9 cellular contexts compared by ENCODE assay signal in the genomic region with DNA sequence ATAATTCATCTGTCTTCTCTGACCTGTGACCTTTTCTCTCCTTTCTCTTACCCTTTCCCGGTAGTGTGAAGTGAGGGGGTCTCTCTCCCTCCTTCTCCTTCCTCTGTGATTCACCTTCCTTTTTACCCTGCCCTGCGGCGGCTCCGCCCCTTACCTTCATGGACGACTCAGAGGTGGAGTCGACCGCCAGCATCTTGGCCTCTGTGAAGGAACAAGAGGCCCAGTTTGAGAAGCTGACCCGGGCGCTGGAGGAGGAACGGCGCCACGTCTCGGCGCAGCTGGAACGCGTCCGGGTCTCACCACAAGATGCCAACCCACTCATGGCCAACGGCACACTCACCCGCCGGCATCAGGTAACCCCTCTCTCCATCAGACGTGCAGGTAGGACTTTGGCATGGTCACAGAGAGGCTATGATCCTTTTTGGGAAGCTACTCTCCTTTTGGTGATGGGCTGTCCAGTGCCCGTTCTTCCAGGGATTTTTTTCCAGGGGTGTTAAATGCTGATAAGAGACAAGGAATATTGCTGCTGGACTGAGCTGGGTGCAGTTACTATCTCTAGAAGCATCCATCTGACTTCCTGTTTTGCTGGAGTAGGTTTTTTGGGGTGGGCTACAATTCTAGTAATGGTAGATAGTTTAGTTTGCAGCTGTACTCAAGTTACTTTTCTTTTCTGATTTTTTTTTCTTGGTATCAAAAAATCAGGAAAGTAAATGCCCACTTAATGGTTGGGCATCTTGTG. TPM values are rescaled to one million over a fixed set of nuclear protein-coding genes. Genes with fewer than 3 reads are reported as not detected.
A peak's percentile ranks its signal among the peaks of the same experiment; 100 is the strongest.
DNase-seq lines count a peak whose midpoint lies in the region; ATAC-seq, FAIRE-seq and TF ChIP-seq lines count a peak whose summit lies in the region.
"Had no signal": no experiment of that assay in that cellular context is flagged by ENCODE, and none has a peak within 500 bp of the region (broad histone marks: within the 10 kb centered on the region; RNA-seq: fewer than 3 reads in every experiment).

No MANE protein-coding gene starts in this region.

- H3K9me2 ChIP-seq in PC-9 (ENCODE audit: insufficient read depth) = no peaks in the 10 kb centered on the region

- no peak overlapping the region for H3K4me3 ChIP-seq in PC-9
- no peak overlapping the region for H3K4me3 ChIP-seq in endothelial cell of umbilical vein (replicated peaks in 1 of 3; ENCODE audit: insufficient read depth in 1 of 3, low read depth in 1 of 3, low read length in 3 of 3)
- no peak overlapping the region for H3K4me3 ChIP-seq in small intestine (ENCODE audit: low read depth in 1 of 2, low read length in 2 of 2)

- peak overlapping the region; percentile 26; the same call in 1 of the 2 replicates for H3K4me2 ChIP-seq in PC-9
- H3K4me2 ChIP-seq in endothelial cell of umbilical vein (ENCODE audit: insufficient read depth, low read length) = peak overlapping the region; percentile 41

- H3K27ac ChIP-seq in PC-9 (peak overlapping the region; percentile 49), endothelial cell of umbilical vein (ENCODE audit: insufficient read depth, low read depth, low read length) (peak overlapping the region; percentile 55), small intestine (ENCODE audit: low read depth in 1 of 2, low read length in 1 of 2) (peak overlapping the region; percentile 75 to 80)

- TF ChIP-seq POLR2A in endothelial cell of umbilical vein (IDR thresholded peaks at IDR 0.05; ENCODE audit: low read depth, low read length) = no peak

- peaks cover 22% of the 10 kb centered on the region for H3F3A ChIP-seq in PC-9 (ENCODE audit: insufficient read depth, low read depth)

- BruUV-seq in PC-9 (replicated peaks; lab: Mats Ljungman, UMichigan) (no TSS peak), endothelial cell of umbilical vein (replicated peaks; lab: Mats Ljungman, UMichigan) (no TSS peak)

- no peak overlapping the region for H2AFZ ChIP-seq in PC-9
- no peak overlapping the region for H2AFZ ChIP-seq in endothelial cell of umbilical vein (ENCODE audit: low read depth, low read length)

- no peaks in the 10 kb centered on the region for H3K27me3 ChIP-seq in PC-9 (ENCODE audit: insufficient read depth, low read depth)
- no peaks in the 10 kb centered on the region for H3K27me3 ChIP-seq in endothelial cell of umbilical vein (ENCODE audit: control insufficient read depth in 2 of 2, insufficient read depth in 2 of 2, low read length in 2 of 2)
- no peaks in the 10 kb centered on the region for H3K27me3 ChIP-seq in small intestine (ENCODE audit: control insufficient read depth in 2 of 2, insufficient read depth in 2 of 2, low read length in 2 of 2)

- H4K20me1 ChIP-seq in PC-9 (ENCODE audit: insufficient read depth) = peaks cover 3% of the 10 kb centered on the region; the same call in 1 of the 2 replicates
- peaks cover 9% of the 10 kb centered on the region for H4K20me1 ChIP-seq in endothelial cell of umbilical vein (replicated peaks; ENCODE audit: control insufficient read depth, extremely low read depth, insufficient read depth, low read length)

- H3K9me1 ChIP-seq in endothelial cell of umbilical vein (replicated peaks; ENCODE audit: control insufficient read depth, extremely low read depth, insufficient read depth, low read length) = no peaks in the 10 kb centered on the region

- H3K9me3 ChIP-seq in PC-9 (ENCODE audit: insufficient read depth, low read depth) (no peaks in the 10 kb centered on the region), endothelial cell of umbilical vein (replicated peaks; ENCODE audit: control insufficient read depth, insufficient read depth, low read length) (no peaks in the 10 kb centered on the region), small intestine (ENCODE audit: control insufficient read depth, low read depth) (no peaks in the 10 kb centered on the region)

- FAIRE-seq in endothelial cell of umbilical vein (lab: Jason Lieb, UNC) (no peak), small intestine (lab: Jason Lieb, UNC) (no peak)

- DNase-seq in PC-9 (no peak), endothelial cell of umbilical vein (ENCODE audit: low read depth, low spot score) (no peak), small intestine (no peak), SIG-M5 (lab: John Stamatoyannopoulos, UW) (no peak)

- H3K36me3 ChIP-seq in PC-9 (ENCODE audit: low read depth) (peaks cover 71% of the 10 kb centered on the region), endothelial cell of umbilical vein (ENCODE audit: control insufficient read depth in 2 of 2, extremely low read depth in 1 of 2, insufficient read depth in 2 of 2, low read length in 2 of 2) (peaks cover 9 to 13% of the 10 kb centered on the region in 2 experiments), small intestine (ENCODE audit: control insufficient read depth in 2 of 2, insufficient read depth in 2 of 2, low read length in 2 of 2) (peaks cover 5 to 12% of the 10 kb centered on the region in 2 donors)

- H3K79me2 ChIP-seq in PC-9 (ENCODE audit: low read depth) = peaks cover 100% of the 10 kb centered on the region
- H3K79me2 ChIP-seq in endothelial cell of umbilical vein (ENCODE audit: control insufficient read depth, insufficient read depth, low read length) = peaks cover 95% of the 10 kb centered on the region

- CTCF ChIA-PET in PC-9 (lab: Charles Lee) = interaction anchor here (1.0 kb wide), 1 partner anchor 27 kb away, joined by 3 read pairs; no protein-coding TSS in a partner anchor
- CTCF ChIA-PET in endothelial cell of umbilical vein (lab: Charles Lee) = interaction anchor here (0.7 to 2.4 kb wide), 4 partner anchors 9 to 43 kb away, joined by 3 to 13 read pairs (median 6); a partner anchor contains a TSS

- H3K9ac ChIP-seq in endothelial cell of umbilical vein (replicated peaks; ENCODE audit: extremely low read depth, insufficient read depth, low read length) = no peak overlapping the region

- ATAC-seq in GM18502 (IDR thresholded peaks at IDR 0.05; ENCODE audit: poor library complexity, unreplicated experiment) = peak; percentile 1
- ATAC-seq in GM21360 (IDR thresholded peaks at IDR 0.05; ENCODE audit: unreplicated experiment) = no peak
- ATAC-seq in HG03457 (IDR thresholded peaks at IDR 0.05; ENCODE audit: unreplicated experiment) = no peak
- ATAC-seq: SK-N-SH treated with all-trans-retinoic acid at 6 μM for 48 hours had no signal

- 87 to 88% (median 88%) methylated on average over 22 of the region's 22 CpGs for WGBS in small intestine, 3 donors

- dilution Hi-C loops in endothelial cell of umbilical vein (cut with MboI; ENCODE audit: extremely low pct_ligation_motif_present, low sequenced_read_pairs) = no loop called here

- POLR2A ChIA-PET in PC-9 (lab: Charles Lee; ENCODE audit: unreplicated experiment) (no interaction called here), endothelial cell of umbilical vein (lab: Charles Lee) (interaction anchor here (1.6 kb wide), 1 partner anchor 13 kb away, joined by 6 read pairs; no protein-coding TSS in a partner anchor)

- intact Hi-C loops in PC-9 (cut with micrococcal nuclease; ENCODE audit: unreplicated experiment) = no loop called here
- intact Hi-C loops in endothelial cell of umbilical vein (cut with micrococcal nuclease) = loop anchor here (2.0 kb wide), 1 partner anchor 13 kb away; no protein-coding TSS in a partner anchor

- TF ChIP-seq CTCF in PC-9 (conservative IDR thresholded peaks at IDR 0.05) (no peak), endothelial cell of umbilical vein (IDR thresholded peaks at IDR 0.05; ENCODE audit: extremely low read depth in 1 of 2, insufficient read depth in 1 of 2, low read depth in 1 of 2, low read length in 2 of 2) (no peak)

- peaks cover 60% of the 10 kb centered on the region for H3K4me1 ChIP-seq in PC-9 (replicated peaks; ENCODE audit: insufficient read depth)
- peaks cover 33% of the 10 kb centered on the region for H3K4me1 ChIP-seq in endothelial cell of umbilical vein (ENCODE audit: control insufficient read depth, extremely low read depth, insufficient read depth, low read length)
- H3K4me1 ChIP-seq in small intestine (ENCODE audit: control insufficient read depth in 2 of 2, insufficient read depth in 1 of 2, low read depth in 1 of 2, low read length in 1 of 2) = peaks cover 24 to 46% of the 10 kb centered on the region in 2 donors

TF ChIP-seq in endothelial cell of umbilical vein, 7 proteins besides CTCF, POLR2A, EP300 and RAD21 (continues in another document):
- no peak for TF ChIP-seq EZH2 (IDR thresholded peaks at IDR 0.05; ENCODE audit: borderline replicate concordance, low read depth, low read length, severe bottlenecking)

RNA-seq across cellular contexts. Expression of a gene that starts 29.9 kb away (rescaled TPM):
- 340 and 413 TPM in 2 replicates for total RNA-seq in PC-9 (2021)
- total RNA-seq in endothelial cell of umbilical vein = 268 and 285 TPM in 2 replicates
- 132 and 152 TPM in 2 replicates for polyA plus RNA-seq in endothelial cell of umbilical vein
- polyA plus RNA-seq in endothelial cell of umbilical vein (2011; cell fraction: cytosol; rRNA removed) = 127 TPM in 2 replicates
- 222 and 251 TPM in 2 replicates for polyA plus RNA-seq in endothelial cell of umbilical vein (2011; cell fraction: nucleus; rRNA removed)
- polyA plus RNA-seq in endothelial cell of umbilical vein (2012) = 181 and 184 TPM in 2 replicates
- 814 and 870 TPM in 2 replicates for polyA minus RNA-seq in endothelial cell of umbilical vein
- 56.8 TPM for polyA minus RNA-seq in endothelial cell of umbilical vein (2011; cell fraction: cytosol; rRNA and poly(A)+ RNA removed)
- polyA minus RNA-seq in endothelial cell of umbilical vein (2011; cell fraction: nucleus; rRNA and poly(A)+ RNA removed) = 301 and 360 TPM in 2 replicates
- polyA plus RNA-seq in small intestine = 100 to 1,000 TPM in 1 of 3 donors, 10 to 100 TPM in 2; 62.2 to 148 (median 89.7) TPM

RNA-seq across cellular contexts. Expression of a gene that starts 39.9 kb away (rescaled TPM):
- not detected in 2 replicates for total RNA-seq in PC-9 (2021)
- total RNA-seq in endothelial cell of umbilical vein = not detected in 2 replicates
- not detected in 2 replicates for polyA plus RNA-seq in endothelial cell of umbilical vein
- not detected in 2 replicates for polyA plus RNA-seq in endothelial cell of umbilical vein (2011; cell fraction: cytosol; rRNA removed)
- polyA plus RNA-seq in endothelial cell of umbilical vein (2011; cell fraction: nucleus; rRNA removed) = not detected in 2 replicates
- polyA plus RNA-seq in endothelial cell of umbilical vein (2012) = 0.07 TPM in 1 of 2 replicates, not detected in the other
- not detected in 2 replicates for polyA minus RNA-seq in endothelial cell of umbilical vein
- polyA minus RNA-seq in endothelial cell of umbilical vein (2011; cell fraction: cytosol; rRNA and poly(A)+ RNA removed) = not detected
- not detected in 2 replicates for polyA minus RNA-seq in endothelial cell of umbilical vein (2011; cell fraction: nucleus; rRNA and poly(A)+ RNA removed)
- not detected for polyA plus RNA-seq in small intestine
- total RNA-seq: M059J had no signal

RNA-seq across cellular contexts. Expression of a gene that starts 50.2 kb away (rescaled TPM):
- total RNA-seq in PC-9 (2021) = 211 and 318 TPM in 2 replicates
- 161 and 167 TPM in 2 replicates for total RNA-seq in endothelial cell of umbilical vein
- polyA plus RNA-seq in endothelial cell of umbilical vein = 218 and 247 TPM in 2 replicates
- 118 and 162 TPM in 2 replicates for polyA plus RNA-seq in endothelial cell of umbilical vein (2011; cell fraction: cytosol; rRNA removed)
- 66.1 and 97.0 TPM in 2 replicates for polyA plus RNA-seq in endothelial cell of umbilical vein (2011; cell fraction: nucleus; rRNA removed)
- 120 and 149 TPM in 2 replicates for polyA plus RNA-seq in endothelial cell of umbilical vein (2012)
- 21.4 and 25.1 TPM in 2 replicates for polyA minus RNA-seq in endothelial cell of umbilical vein
- 41.6 TPM for polyA minus RNA-seq in endothelial cell of umbilical vein (2011; cell fraction: cytosol; rRNA and poly(A)+ RNA removed)
- polyA minus RNA-seq in endothelial cell of umbilical vein (2011; cell fraction: nucleus; rRNA and poly(A)+ RNA removed) = 26.5 and 33.3 TPM in 2 replicates
- polyA plus RNA-seq in small intestine = 100 to 1,000 TPM in 2 of 3 donors, 10 to 100 TPM in 1; 78.3 to 148 (median 144) TPM
